8 cellular contexts compared by ENCODE assay signal in the genomic region with DNA sequence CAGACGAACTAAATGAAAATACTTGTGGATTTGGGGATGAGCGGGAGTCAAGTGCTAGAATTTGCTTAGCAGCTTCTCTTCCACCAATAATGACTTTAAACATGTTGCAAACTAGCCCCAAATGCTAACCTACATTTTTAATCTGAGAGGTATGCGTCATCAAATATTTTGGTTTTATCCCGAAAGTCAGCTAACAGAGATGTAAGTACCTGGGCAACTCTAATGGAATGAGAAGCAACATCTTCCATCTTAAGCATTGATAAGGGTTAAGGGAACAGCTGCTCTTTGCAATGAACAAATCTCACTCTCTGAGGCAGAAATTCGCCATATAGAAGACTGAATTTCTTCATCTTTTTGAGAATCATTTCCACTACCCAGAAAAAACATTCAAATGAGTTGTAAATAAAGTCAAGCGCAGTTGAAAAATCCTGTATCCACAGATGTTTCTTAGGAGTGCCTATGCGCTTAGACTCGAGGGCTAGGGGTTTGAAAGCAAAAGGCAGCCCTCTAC. TPM values are rescaled to one million over a fixed set of nuclear protein-coding genes. Genes with fewer than 3 reads are reported as not detected.
DNase-seq lines count a peak whose midpoint lies in the region; ATAC-seq and TF ChIP-seq lines count a peak whose summit lies in the region.

No MANE protein-coding gene starts in this region.

- H3K36me3 ChIP-seq in iPS DF 6.9 (ENCODE audit: control insufficient read depth, insufficient read depth, low read length), result no peaks in the 10 kb centered on the region
- H3K36me3 ChIP-seq in spleen, result peaks cover 0 to 19% (median 4%) of the 10 kb centered on the region in 6 donors

- intact Hi-C loops in activated CD8-positive, alpha-beta T cell treated with anti-CD3 and anti-CD28 coated beads for 36 hours (cut with micrococcal nuclease), result loop anchor here (5.0 kb wide), 1 partner anchor 81 kb away; no protein-coding TSS in a partner anchor
- intact Hi-C loops in spleen (cut with DNase I; ENCODE audit: low total_unique reads), result no loop called here

- no peaks in the 10 kb centered on the region for H3K27me3 ChIP-seq in iPS DF 6.9 (ENCODE audit: control insufficient read depth, insufficient read depth, low read length)
- no peaks in the 10 kb centered on the region for H3K27me3 ChIP-seq in spleen (replicated peaks in 1 of 7)

- ATAC-seq in activated CD8-positive, alpha-beta T cell treated with anti-CD3 and anti-CD28 coated beads for 36 hours, result no peak
- ATAC-seq in GM19328 (IDR thresholded peaks at IDR 0.05; ENCODE audit: unreplicated experiment), result no peak

- H3K27me3 Mint-ChIP-seq in activated CD8-positive, alpha-beta T cell treated with anti-CD3 and anti-CD28 coated beads for 36 hours, result no peaks in the 10 kb centered on the region

- H3K27ac Mint-ChIP-seq in activated CD8-positive, alpha-beta T cell treated with anti-CD3 and anti-CD28 coated beads for 36 hours, result peak overlapping the region; percentile 98

- H3K4me3 Mint-ChIP-seq in activated CD8-positive, alpha-beta T cell treated with anti-CD3 and anti-CD28 coated beads for 36 hours, result peak overlapping the region; percentile 85

- no peaks in the 10 kb centered on the region for H3K9me3 ChIP-seq in iPS DF 6.9 (ENCODE audit: control insufficient read depth, insufficient read depth, low read length)
- H3K9me3 ChIP-seq in spleen, result no peaks in the 10 kb centered on the region

- TF ChIP-seq CTCF in HFF-Myc (IDR thresholded peaks at IDR 0.05; ENCODE audit: low read depth, low read length, missing control alignments) (no peak), spleen (IDR thresholded peaks at IDR 0.05 in 8 of 11, conservative IDR thresholded peaks at IDR 0.05 in 3 of 11) (no peak)
- TF ChIP-seq CTCF in activated CD8-positive, alpha-beta T cell treated with anti-CD3 and anti-CD28 coated beads for 36 hours (IDR thresholded peaks at IDR 0.05), result no peak

- H3K4me3 ChIP-seq in HFF-Myc (replicated peaks; ENCODE audit: low read depth, low read length), result peak overlapping the region; percentile 69
- H3K4me3 ChIP-seq in iPS DF 6.9 (ENCODE audit: low read length), result peak overlapping the region; percentile 24; the same call in 1 of the 2 replicates
- H3K4me3 ChIP-seq in spleen, result peak overlapping the region in 7 of 8 donors; percentile 23 to 89 (median 40)

- DNase-seq in HFF-Myc (ENCODE audit: extremely low read depth, low read depth), result no peak
- no peak for DNase-seq in activated CD8-positive, alpha-beta T cell treated with anti-CD3 and anti-CD28 coated beads for 36 hours
- DNase-seq in iPS DF 6.9 (ENCODE audit: low read depth, low spot score), result no peak
- no peak for DNase-seq in spleen
- DNase-seq in islet precursor cell, result no peak
- no peak for DNase-seq in NCI-H2107 treated with DMSO at 0.1 percent for 48 hours (lab: John Stamatoyannopoulos, UW; ENCODE audit: unreplicated experiment)
- DNase-seq in NCI-H2081 (lab: John Stamatoyannopoulos, UW), result no peak

- H3K36me3 Mint-ChIP-seq in activated CD8-positive, alpha-beta T cell treated with anti-CD3 and anti-CD28 coated beads for 36 hours (ENCODE audit: low read depth), result peaks cover 11% of the 10 kb centered on the region

- WGBS in iPS DF 6.9 (ENCODE audit: insufficient coverage, insufficient read length), result no CpG with 5 or more reads among the region's 8 CpGs
- WGBS in spleen, 5 donors, result 49 to 55% (median 52%) methylated on average over 8 of the region's 8 CpGs

- CTCF ChIA-PET in activated CD8-positive, alpha-beta T cell treated with anti-CD3 and anti-CD28 coated beads for 36 hours (lab: Charles Lee), result interaction anchor here (0.9 to 9.1 kb wide), 7 partner anchors 10 to 567 kb away, joined by 3 to 111 read pairs (median 4); no protein-coding TSS in a partner anchor

- H3K4me1 Mint-ChIP-seq in activated CD8-positive, alpha-beta T cell treated with anti-CD3 and anti-CD28 coated beads for 36 hours (ENCODE audit: low read depth), result peaks cover 47% of the 10 kb centered on the region

- no peak for TF ChIP-seq POLR2A in spleen (IDR thresholded peaks at IDR 0.05)

- H3K4me1 ChIP-seq in iPS DF 6.9 (ENCODE audit: control insufficient read depth, insufficient read depth, low read length) (peaks cover 2% of the 10 kb centered on the region; the same call in 1 of the 2 replicates), spleen (peaks cover 25 to 47% (median 41%) of the 10 kb centered on the region in 6 donors)

- H3K9me3 Mint-ChIP-seq in activated CD8-positive, alpha-beta T cell treated with anti-CD3 and anti-CD28 coated beads for 36 hours, result no peaks in the 10 kb centered on the region

- POLR2A ChIA-PET in activated CD8-positive, alpha-beta T cell treated with anti-CD3 and anti-CD28 coated beads for 36 hours (lab: Charles Lee), result interaction anchor here (0.6 to 3.4 kb wide), 4 partner anchors 11 to 1005 kb away, joined by 3 to 16 read pairs (median 4); no protein-coding TSS in a partner anchor

- H3K27ac ChIP-seq in iPS DF 6.9 (ENCODE audit: low read length) (no peak overlapping the region), spleen (peak overlapping the region; percentile 88 to 100 (median 100))

RNA-seq across cellular contexts. Expression of gene YPEL5, which starts 0.9 kb away (rescaled TPM):
- 10 to 100 TPM; 28.0 to 28.4 TPM for total RNA-seq in activated CD8-positive, alpha-beta T cell treated with anti-CD3 and anti-CD28 coated beads for 36 hours
- total RNA-seq in spleen, result 100 to 1,000 TPM in 3 of 7 donors, 10 to 100 TPM in 4; 84.9 to 139 (median 96.6) TPM
- polyA plus RNA-seq in spleen, result 10 to 100 TPM; 68.2 to 86.0 (median 73.1) TPM
